In the genomic region with DNA sequence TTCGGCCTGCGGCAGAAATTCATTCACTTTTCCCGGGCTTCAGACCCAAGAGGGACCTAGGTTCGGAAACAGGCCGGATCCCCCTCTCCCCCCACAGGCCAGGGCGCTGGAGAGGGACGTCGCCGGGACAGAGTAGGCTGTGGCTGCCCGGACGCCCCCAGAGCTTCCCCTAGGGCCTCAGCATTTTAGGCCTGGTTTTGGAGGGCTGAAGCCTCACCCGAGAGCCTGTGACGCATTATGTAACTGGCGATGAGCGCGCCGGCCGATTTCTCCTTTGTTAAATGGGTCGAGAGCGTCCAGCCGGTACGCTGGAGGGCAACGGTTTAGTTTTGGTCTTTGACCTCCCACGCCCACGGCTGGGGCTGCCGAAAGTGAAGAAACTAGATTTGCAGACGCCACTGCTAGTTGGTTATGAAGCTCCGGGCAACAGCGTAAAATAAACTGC, we compare ENCODE assay signal across 1 cellular context.
TF ChIP-seq lines count a peak whose summit lies in the region.

No MANE protein-coding gene starts in this region.

TF ChIP-seq in SK-N-SH, 30 proteins besides CTCF, POLR2A, EP300 and RAD21 (continued from another document):
- TF ChIP-seq, protein P1, sequence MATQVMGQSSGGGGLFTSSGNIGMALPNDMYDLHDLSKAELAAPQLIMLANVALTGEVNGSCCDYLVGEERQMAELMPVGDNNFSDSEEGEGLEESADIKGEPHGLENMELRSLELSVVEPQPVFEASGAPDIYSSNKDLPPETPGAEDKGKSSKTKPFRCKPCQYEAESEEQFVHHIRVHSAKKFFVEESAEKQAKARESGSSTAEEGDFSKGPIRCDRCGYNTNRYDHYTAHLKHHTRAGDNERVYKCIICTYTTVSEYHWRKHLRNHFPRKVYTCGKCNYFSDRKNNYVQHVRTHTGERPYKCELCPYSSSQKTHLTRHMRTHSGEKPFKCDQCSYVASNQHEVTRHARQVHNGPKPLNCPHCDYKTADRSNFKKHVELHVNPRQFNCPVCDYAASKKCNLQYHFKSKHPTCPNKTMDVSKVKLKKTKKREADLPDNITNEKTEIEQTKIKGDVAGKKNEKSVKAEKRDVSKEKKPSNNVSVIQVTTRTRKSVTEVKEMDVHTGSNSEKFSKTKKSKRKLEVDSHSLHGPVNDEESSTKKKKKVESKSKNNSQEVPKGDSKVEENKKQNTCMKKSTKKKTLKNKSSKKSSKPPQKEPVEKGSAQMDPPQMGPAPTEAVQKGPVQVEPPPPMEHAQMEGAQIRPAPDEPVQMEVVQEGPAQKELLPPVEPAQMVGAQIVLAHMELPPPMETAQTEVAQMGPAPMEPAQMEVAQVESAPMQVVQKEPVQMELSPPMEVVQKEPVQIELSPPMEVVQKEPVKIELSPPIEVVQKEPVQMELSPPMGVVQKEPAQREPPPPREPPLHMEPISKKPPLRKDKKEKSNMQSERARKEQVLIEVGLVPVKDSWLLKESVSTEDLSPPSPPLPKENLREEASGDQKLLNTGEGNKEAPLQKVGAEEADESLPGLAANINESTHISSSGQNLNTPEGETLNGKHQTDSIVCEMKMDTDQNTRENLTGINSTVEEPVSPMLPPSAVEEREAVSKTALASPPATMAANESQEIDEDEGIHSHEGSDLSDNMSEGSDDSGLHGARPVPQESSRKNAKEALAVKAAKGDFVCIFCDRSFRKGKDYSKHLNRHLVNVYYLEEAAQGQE (IDR thresholded peaks at IDR 0.05; ENCODE audit: low read depth, low read length) = no peak
- TF ChIP-seq, protein P2, sequence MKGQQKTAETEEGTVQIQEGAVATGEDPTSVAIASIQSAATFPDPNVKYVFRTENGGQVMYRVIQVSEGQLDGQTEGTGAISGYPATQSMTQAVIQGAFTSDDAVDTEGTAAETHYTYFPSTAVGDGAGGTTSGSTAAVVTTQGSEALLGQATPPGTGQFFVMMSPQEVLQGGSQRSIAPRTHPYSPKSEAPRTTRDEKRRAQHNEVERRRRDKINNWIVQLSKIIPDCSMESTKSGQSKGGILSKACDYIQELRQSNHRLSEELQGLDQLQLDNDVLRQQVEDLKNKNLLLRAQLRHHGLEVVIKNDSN (IDR thresholded peaks at IDR 0.05; ENCODE audit: borderline replicate concordance, low read depth) = no peak
- no peak for TF ChIP-seq NFIC (IDR thresholded peaks at IDR 0.05; ENCODE audit: borderline replicate concordance)
- TF ChIP-seq TAF1 (IDR thresholded peaks at IDR 0.05; ENCODE audit: borderline replicate concordance, low read depth, low read length) = no peak
- TF ChIP-seq SMC3 (IDR thresholded peaks at IDR 0.05; ENCODE audit: low read depth, low read length) = no peak
